Comparison of ENCODE assay signal across 15 cellular contexts in genomic region chr10:49272251-49273081, GRCh38. TPM values are rescaled to one million over a fixed set of nuclear protein-coding genes. Genes with fewer than 3 reads are reported as not detected.
A peak's percentile ranks its signal among the peaks of the same experiment; 100 is the strongest.
DNase-seq lines count a peak whose midpoint lies in the region; ATAC-seq and TF ChIP-seq lines count a peak whose summit lies in the region.
"Had no signal": no experiment of that assay in that cellular context is flagged by ENCODE, and none has a peak within 500 bp of the region (broad histone marks: within the 10 kb centered on the region; RNA-seq: fewer than 3 reads in every experiment).

No MANE protein-coding gene starts in this region.

- no peak for ATAC-seq in CD8-positive, alpha-beta T cell

- peaks cover 0 to 10% (median 9%) of the 10 kb centered on the region in 11 experiments; a peak in 14 of 22 replicates for H3K9me3 ChIP-seq in BLaER1 treated with 17β-estradiol and CSF1 and Interleukin-3, amounts not matched to agents 10 nM and 100 nM (replicated peaks in 1 of 11)
- no peaks in the 10 kb centered on the region for H3K9me3 ChIP-seq in SJCRH30 (replicated peaks)
- no peaks in the 10 kb centered on the region for H3K9me3 ChIP-seq in CD8-positive, alpha-beta T cell (ENCODE audit: low read length)
- H3K9me3 ChIP-seq: right lobe of liver had no signal

- H3K4me3 ChIP-seq in BLaER1 treated with 17β-estradiol and CSF1 and Interleukin-3, amounts not matched to agents 10 nM and 100 nM, result peak overlapping the region in 5 of 10 experiments; percentile 3 to 37 (median 25); a peak in 7 of 20 replicates
- no peak overlapping the region for H3K4me3 ChIP-seq in SJCRH30
- no peak overlapping the region for H3K4me3 ChIP-seq in CD8-positive, alpha-beta T cell (ENCODE audit: low read depth, low read length)
- H3K4me3 ChIP-seq: right lobe of liver had no signal

- no peak for TF ChIP-seq CTCF in osteocyte (IDR thresholded peaks at IDR 0.05)
- TF ChIP-seq CTCF in CD8-positive, alpha-beta T cell (IDR thresholded peaks at IDR 0.05), result no peak

- peaks cover 1% of the 10 kb centered on the region for H3K9me3 Mint-ChIP-seq in osteocyte (ENCODE audit: unreplicated experiment)
- peaks cover 5% of the 10 kb centered on the region for H3K9me3 Mint-ChIP-seq in CD8-positive, alpha-beta T cell

- H3K4me2 ChIP-seq in BLaER1 treated with 17β-estradiol and CSF1 and Interleukin-3, amounts not matched to agents 10 nM and 100 nM, result peak overlapping the region; percentile 70 to 94 (median 81)

- peak overlapping the region; percentile 82 for H3K27ac Mint-ChIP-seq in osteocyte (ENCODE audit: unreplicated experiment)
- H3K27ac Mint-ChIP-seq in CD8-positive, alpha-beta T cell, result no peak overlapping the region
- H3K27ac Mint-ChIP-seq: CD4-positive, alpha-beta T cell had no signal

- peaks cover under 1% of the 10 kb centered on the region for H3K36me3 Mint-ChIP-seq in osteocyte (ENCODE audit: unreplicated experiment)
- no peaks in the 10 kb centered on the region for H3K36me3 Mint-ChIP-seq in CD8-positive, alpha-beta T cell

- peak overlapping the region; percentile 59 to 80 (median 71) for H3K9ac ChIP-seq in BLaER1 treated with 17β-estradiol and CSF1 and Interleukin-3, amounts not matched to agents 10 nM and 100 nM

- DNase-seq in SJCRH30 (peak; percentile 54 to 55), fibroblast of peridontal ligament (ENCODE audit: extremely low read depth) (peak; percentile 45), osteocyte (ENCODE audit: extremely low spot score, unreplicated experiment) (peak; percentile 82), GF-D8 (lab: John Stamatoyannopoulos, UW) (no peak), H4 (ENCODE audit: low spot score) (no peak)
- DNase-seq in CD8-positive, alpha-beta T cell, result no peak
- DNase-seq in activated CD4-positive, alpha-beta T cell treated with anti-CD3 and anti-CD28 coated beads for 1 hour, result no peak
- DNase-seq: CD4-positive, alpha-beta T cell; H7; NCI-H2029; right lobe of liver had no signal

- peak overlapping the region; percentile 4 for H3K4me3 Mint-ChIP-seq in osteocyte (ENCODE audit: unreplicated experiment)
- H3K4me3 Mint-ChIP-seq in CD8-positive, alpha-beta T cell, result no peak overlapping the region
- H3K4me3 Mint-ChIP-seq: CD4-positive, alpha-beta T cell had no signal

- peaks cover 0 to 13% (median 0%) of the 10 kb centered on the region in 11 experiments; a peak in 3 of 22 replicates for H4K20me1 ChIP-seq in BLaER1 treated with 17β-estradiol and CSF1 and Interleukin-3, amounts not matched to agents 10 nM and 100 nM

- POLR2A ChIA-PET in CD8-positive, alpha-beta T cell (lab: Charles Lee), result no interaction called here

- CTCF ChIA-PET in CD8-positive, alpha-beta T cell (lab: Charles Lee), result no interaction called here

- H3K27ac ChIP-seq in BLaER1 treated with 17β-estradiol and CSF1 and Interleukin-3, amounts not matched to agents 10 nM and 100 nM, result peak overlapping the region; percentile 57 to 93 (median 79); a peak in 21 of 22 replicates
- peak overlapping the region; percentile 73 for H3K27ac ChIP-seq in SJCRH30
- H3K27ac ChIP-seq in CD8-positive, alpha-beta T cell (ENCODE audit: low read depth, low read length), result no peak overlapping the region
- H3K27ac ChIP-seq: right lobe of liver, RWPE1 had no signal

- H3K27me3 Mint-ChIP-seq in osteocyte (ENCODE audit: unreplicated experiment), result peaks cover 4% of the 10 kb centered on the region
- no peaks in the 10 kb centered on the region for H3K27me3 Mint-ChIP-seq in CD8-positive, alpha-beta T cell (ENCODE audit: low read depth)

- intact Hi-C loops in CD8-positive, alpha-beta T cell (cut with DNase I, micrococcal nuclease), result no loop called here

- H3K36me3 ChIP-seq in BLaER1 treated with 17β-estradiol and CSF1 and Interleukin-3, amounts not matched to agents 10 nM and 100 nM, result no peaks in the 10 kb centered on the region
- no peaks in the 10 kb centered on the region for H3K36me3 ChIP-seq in SJCRH30
- no peaks in the 10 kb centered on the region for H3K36me3 ChIP-seq in CD8-positive, alpha-beta T cell (ENCODE audit: insufficient read depth, low read length)
- H3K36me3 ChIP-seq: right lobe of liver had no signal

- H3K4me1 ChIP-seq in BLaER1 treated with 17β-estradiol and CSF1 and Interleukin-3, amounts not matched to agents 10 nM and 100 nM, result peaks cover 28 to 44% (median 38%) of the 10 kb centered on the region in 10 experiments
- peaks cover 23% of the 10 kb centered on the region for H3K4me1 ChIP-seq in SJCRH30
- H3K4me1 ChIP-seq in CD8-positive, alpha-beta T cell (ENCODE audit: insufficient read depth, low read length), result peaks cover 9% of the 10 kb centered on the region
- H3K4me1 ChIP-seq: right lobe of liver had no signal

- peaks cover 12% of the 10 kb centered on the region for H3K4me1 Mint-ChIP-seq in osteocyte (ENCODE audit: unreplicated experiment)
- peaks cover 11% of the 10 kb centered on the region for H3K4me1 Mint-ChIP-seq in CD8-positive, alpha-beta T cell (ENCODE audit: low read depth)

- 0 out of 22 replicates have a peak, but pooled peaks cover 0 to 3% (median 0%) of the 10 kb centered on the region in 11 experiments for H3K27me3 ChIP-seq in BLaER1 treated with 17β-estradiol and CSF1 and Interleukin-3, amounts not matched to agents 10 nM and 100 nM
- H3K27me3 ChIP-seq in SJCRH30, result no peaks in the 10 kb centered on the region
- no peaks in the 10 kb centered on the region for H3K27me3 ChIP-seq in CD8-positive, alpha-beta T cell (ENCODE audit: insufficient read depth, low read length)
- H3K27me3 ChIP-seq: right lobe of liver had no signal

RNA-seq across cellular contexts. Expression of gene C10orf71, which starts 26.5 kb away (rescaled TPM):
- 4.5 and 6.6 TPM in 2 replicates for total RNA-seq in SJCRH30 (2014; rRNA removed; shearing (Covaris generic))
- total RNA-seq in osteocyte, result not detected in 2 replicates
- total RNA-seq in CD8-positive, alpha-beta T cell, result not detected
- total RNA-seq in H4 (2014; rRNA removed; shearing (Covaris generic)), result not detected in 2 replicates
- total RNA-seq: CD4-positive, alpha-beta T cell; dermis microvascular lymphatic vessel endothelial cell; H7; subcutaneous adipose tissue had no signal

Comparison
In these comparisons a context has a peak if more than half of its experiments do, and no peak if none do; other contexts are left out.
1. DNase-seq: peak in SJCRH30 (2 of 2), fibroblast of peridontal ligament (single experiment) and osteocyte (single experiment); none in CD8-positive, alpha-beta T cell (0 of 7), GF-D8 (single experiment), activated CD4-positive, alpha-beta T cell treated with anti-CD3 and anti-CD28 coated beads for 1 hour (single experiment) and H4 (single experiment).